Comparison of ENCODE assay signal across 22 cellular contexts in genomic region chr6:25902071-25902470, GRCh38. TPM values are rescaled to one million over a fixed set of nuclear protein-coding genes. Genes with fewer than 3 reads are reported as not detected.
"Had no signal": no experiment of that assay in that cellular context is flagged by ENCODE, and none has a peak within 500 bp of the region (broad histone marks: within the 10 kb centered on the region; RNA-seq: fewer than 3 reads in every experiment).

No MANE protein-coding gene starts in this region.

- ATAC-seq: naive thymus-derived CD4-positive, alpha-beta T cell had no signal

- H3K27ac Mint-ChIP-seq: immature natural killer cell; naive thymus-derived CD4-positive, alpha-beta T cell; nephron progenitor cell had no signal

- H3K4me1 ChIP-seq: colonic mucosa, esophagus squamous epithelium, stomach, transverse colon had no signal

- H3K4me3 Mint-ChIP-seq: immature natural killer cell; naive thymus-derived CD4-positive, alpha-beta T cell; nephron progenitor cell had no signal

- H3K9me3 ChIP-seq: colonic mucosa, esophagus squamous epithelium, stomach, thoracic aorta, transverse colon had no signal

- H3K36me3 ChIP-seq: colonic mucosa, esophagus squamous epithelium, stomach, thoracic aorta, transverse colon had no signal

- H3K4me1 Mint-ChIP-seq: immature natural killer cell; naive thymus-derived CD4-positive, alpha-beta T cell; nephron progenitor cell had no signal

- H3K4me3 ChIP-seq: colonic mucosa, esophagus squamous epithelium, stomach, thoracic aorta, transverse colon had no signal

- H3K27me3 ChIP-seq: colonic mucosa, transverse colon had no signal

- H3K27ac ChIP-seq: colonic mucosa, esophagus squamous epithelium, stomach, thoracic aorta, transverse colon had no signal

- H3K9me3 Mint-ChIP-seq: immature natural killer cell; naive thymus-derived CD4-positive, alpha-beta T cell; nephron progenitor cell had no signal

- DNase-seq: colonic mucosa; dermis blood vessel endothelial cell; esophagus squamous epithelium; foreskin fibroblast; immature natural killer cell; naive thymus-derived CD4-positive, alpha-beta T cell; nephron progenitor cell; small intestine; stimulated activated CD4-positive, alpha-beta T cell treated with anti-CD3 and anti-CD28 coated beads, Interleukin-12 subunit alpha, Interleukin-12 subunit beta, amount 100 ng/mL, for 4 hours; stimulated activated naive CD4-positive, alpha-beta T cell; stomach; substantia nigra; transverse colon had no signal

RNA-seq across cellular contexts. Expression of gene SLC17A3, which starts 28.0 kb away (rescaled TPM):
- total RNA-seq: colonic mucosa, epithelial cell of proximal tubule, esophagus squamous epithelium, kidney epithelial cell, lung microvascular endothelial cell, mesenteric fat pad, osteoblast, pulmonary artery endothelial cell, stomach, transverse colon, ureter had no signal
- polyA plus RNA-seq: immature natural killer cell; naive thymus-derived CD4-positive, alpha-beta T cell; stomach had no signal

RNA-seq across cellular contexts. Expression of gene SLC17A2, which starts 28.4 kb away (rescaled TPM):
- total RNA-seq: colonic mucosa, dermis blood vessel endothelial cell, epithelial cell of proximal tubule, esophagus squamous epithelium, kidney epithelial cell, lung microvascular endothelial cell, mesenteric fat pad, mononuclear cell, osteoblast, pulmonary artery endothelial cell, stomach, thoracic aorta, transverse colon, ureter had no signal
- polyA plus RNA-seq: immature natural killer cell; naive thymus-derived CD4-positive, alpha-beta T cell; small intestine; stomach had no signal
